Comparison of ENCODE assay signal across 19 cellular contexts in the genomic region with DNA sequence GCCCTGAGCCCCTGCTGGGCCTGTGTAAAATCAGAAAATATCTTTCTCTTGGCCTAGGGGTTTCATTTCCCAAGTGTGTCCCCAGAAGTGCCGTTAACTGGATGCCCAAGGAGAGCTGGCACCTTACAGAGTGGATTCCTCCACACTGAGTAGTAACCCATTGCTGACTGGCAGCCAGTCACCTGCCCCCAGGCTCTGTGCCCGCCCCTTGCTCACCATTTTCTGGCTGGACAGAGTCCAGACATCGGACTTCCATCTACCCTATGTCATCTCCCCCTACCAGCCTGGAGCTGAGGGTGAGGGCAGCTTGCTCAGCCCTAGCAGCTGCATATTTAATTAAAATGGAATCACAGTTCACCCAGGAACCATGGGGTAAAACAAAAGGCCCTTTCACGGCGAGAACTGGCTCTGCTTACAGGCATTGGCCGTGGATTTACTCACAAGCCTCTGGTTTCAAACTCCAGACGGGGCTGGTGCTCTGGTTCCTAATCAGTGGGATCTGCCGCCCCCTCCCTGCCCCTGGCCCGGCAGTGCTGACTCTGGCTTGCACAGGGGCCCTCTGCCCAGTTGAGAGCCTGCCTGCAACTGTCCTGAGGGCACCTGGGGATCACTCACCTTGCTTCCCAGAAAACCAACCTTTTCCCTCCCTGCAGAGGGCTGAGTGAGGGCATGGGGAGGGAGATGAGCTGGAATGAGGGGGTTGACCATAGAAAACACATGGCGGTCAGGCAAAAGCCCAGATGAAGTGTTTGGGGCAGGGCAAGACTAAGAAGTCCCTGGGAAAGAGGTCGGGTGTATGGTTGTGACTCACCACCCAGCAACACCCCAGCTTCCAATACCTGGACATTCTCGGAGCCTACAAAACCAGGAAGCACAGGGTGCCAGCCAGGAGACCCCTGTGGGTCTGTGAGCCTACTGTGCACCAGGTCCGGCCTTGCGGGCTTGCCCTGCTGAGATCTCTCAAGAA.
A peak's percentile ranks its signal among the peaks of the same experiment; 100 is the strongest.
DNase-seq lines count a peak whose midpoint lies in the region; ATAC-seq and TF ChIP-seq lines count a peak whose summit lies in the region.
"Had no signal": no experiment of that assay in that cellular context is flagged by ENCODE, and none has a peak within 500 bp of the region (broad histone marks: within the 10 kb centered on the region; RNA-seq: fewer than 3 reads in every experiment).

No MANE protein-coding gene starts in this region.

- H3K9me3 ChIP-seq in RWPE2 (ENCODE audit: severe bottlenecking) (no peaks in the 10 kb centered on the region), T-helper 17 cell (ENCODE audit: control insufficient read depth, low read length, poor library complexity, severe bottlenecking) (no peaks in the 10 kb centered on the region)
- H3K9me3 ChIP-seq: neutrophil, thyroid gland had no signal

- DNase-seq in H4 (ENCODE audit: low spot score) (peak; percentile 13), RWPE2 (ENCODE audit: low spot score) (no peak), dorsolateral prefrontal cortex (peak in 4 of 10 donors; percentile 45 to 59 (median 52)), occipital lobe (lab: John Stamatoyannopoulos, UW) (peak; percentile 30), AG08395 (ENCODE audit: low spot score) (no peak), T-helper 17 cell (no peak), HFFc6 (no peak), NCI-H446 (lab: John Stamatoyannopoulos, UW) (no peak)
- DNase-seq: activated CD4-positive, alpha-beta T cell treated with anti-CD3 and anti-CD28 coated beads, Interleukin-2, amount 10 ng/mL, durations not matched to agents 7 days and 5 days; central memory CD4-positive, alpha-beta T cell; endodermal cell; mesendoderm; MM.1S; NCI-H2081; stimulated activated CD4-positive, alpha-beta T cell treated with anti-CD3 and anti-CD28 coated beads, Interleukin-4, amount 100 ng/mL, for 1 hour had no signal

- H3K4me3 ChIP-seq in RWPE2 (ENCODE audit: severe bottlenecking): no peak overlapping the region
- H3K4me3 ChIP-seq in dorsolateral prefrontal cortex: peak overlapping the region in 1 of 59 donors; percentile 8
- H3K4me3 ChIP-seq: thyroid gland had no signal

- H3K27ac ChIP-seq in RWPE2 (ENCODE audit: poor library complexity, severe bottlenecking) (no peak overlapping the region), dorsolateral prefrontal cortex (peak overlapping the region in 55 of 59 donors; percentile 7 to 88 (median 63))
- H3K27ac ChIP-seq: neutrophil, thyroid gland had no signal

- H3K9me3 Mint-ChIP-seq in HFFc6: no peaks in the 10 kb centered on the region
- H3K9me3 Mint-ChIP-seq: activated CD4-positive, alpha-beta T cell treated with anti-CD3 and anti-CD28 coated beads, Interleukin-2, amount 10 ng/mL, durations not matched to agents 7 days and 5 days; activated naive CD4-positive, alpha-beta T cell treated with anti-CD3 and anti-CD28 coated beads for 36 hours; endodermal cell; T-helper 2 cell treated with Interferon-gamma antibody and Interleukin-4, amounts not matched to agents 5 μg/mL and 100 μg/mL, for 36 hours had no signal

- H3K4me3 Mint-ChIP-seq in T-helper 17 cell (no peak overlapping the region), HFFc6 (no peak overlapping the region)
- H3K4me3 Mint-ChIP-seq: activated CD4-positive, alpha-beta T cell treated with anti-CD3 and anti-CD28 coated beads, Interleukin-2, amount 10 ng/mL, durations not matched to agents 7 days and 5 days; activated naive CD4-positive, alpha-beta T cell treated with anti-CD3 and anti-CD28 coated beads for 36 hours; endodermal cell; T-helper 2 cell treated with Interferon-gamma antibody and Interleukin-4, amounts not matched to agents 5 μg/mL and 100 μg/mL, for 36 hours had no signal

- H3K27me3 Mint-ChIP-seq in T-helper 17 cell (peaks cover 15% of the 10 kb centered on the region), HFFc6 (ENCODE audit: insufficient read depth) (peaks cover 25% of the 10 kb centered on the region)

- intact Hi-C loops in dorsolateral prefrontal cortex (cut with DNase I): no loop called here

- H3K36me3 ChIP-seq in RWPE2 (ENCODE audit: low read depth): no peaks in the 10 kb centered on the region
- H3K36me3 ChIP-seq: neutrophil, thyroid gland had no signal

- H3K27ac Mint-ChIP-seq in T-helper 17 cell (no peak overlapping the region), HFFc6 (no peak overlapping the region)
- H3K27ac Mint-ChIP-seq: activated CD4-positive, alpha-beta T cell treated with anti-CD3 and anti-CD28 coated beads, Interleukin-2, amount 10 ng/mL, durations not matched to agents 7 days and 5 days; activated naive CD4-positive, alpha-beta T cell treated with anti-CD3 and anti-CD28 coated beads for 36 hours; endodermal cell; T-helper 2 cell treated with Interferon-gamma antibody and Interleukin-4, amounts not matched to agents 5 μg/mL and 100 μg/mL, for 36 hours had no signal

- no peaks in the 10 kb centered on the region for H3K4me1 ChIP-seq in RWPE2 (ENCODE audit: insufficient read depth, poor library complexity, severe bottlenecking)

- no peaks in the 10 kb centered on the region for H3K27me3 ChIP-seq in RWPE2 (ENCODE audit: insufficient read depth, poor library complexity, severe bottlenecking)
- H3K27me3 ChIP-seq in dorsolateral prefrontal cortex: no peaks in the 10 kb centered on the region
- H3K27me3 ChIP-seq: thyroid gland had no signal

- ATAC-seq in RWPE2 (ENCODE audit: low read depth) (0 out of 3 replicates have a peak, but pooled peaks have one; percentile 19), T-helper 17 cell (no peak)

- TF ChIP-seq CTCF in RWPE2 (IDR thresholded peaks at IDR 0.05; ENCODE audit: poor library complexity, severe bottlenecking): no peak
- TF ChIP-seq CTCF in dorsolateral prefrontal cortex (IDR thresholded peaks at IDR 0.05 in 54 of 56, conservative IDR thresholded peaks at IDR 0.05 in 2 of 56; ENCODE audit: low read depth in 1 of 56, partially characterized antibody in 56 of 56): peak in 1 of 56 donors; percentile 9
- TF ChIP-seq CTCF in HFFc6 (IDR thresholded peaks at IDR 0.05): no peak

- H3K36me3 Mint-ChIP-seq in T-helper 17 cell (ENCODE audit: low read depth): no peaks in the 10 kb centered on the region
- H3K36me3 Mint-ChIP-seq in HFFc6 (ENCODE audit: low read depth): no peaks in the 10 kb centered on the region

- H3K4me1 Mint-ChIP-seq in T-helper 17 cell (peaks cover 30% of the 10 kb centered on the region), HFFc6 (ENCODE audit: low read depth) (no peaks in the 10 kb centered on the region)
- H3K4me1 Mint-ChIP-seq: endodermal cell had no signal

Comparison
In these comparisons a context has a peak if more than half of its experiments do, and no peak if none do; other contexts are left out.
1. DNase-seq: peak in H4 (single experiment) and occipital lobe (single experiment); none in RWPE2 (single experiment), AG08395 (single experiment), T-helper 17 cell (0 of 3), HFFc6 (single experiment) and NCI-H446 (0 of 2).